ENCODE assay signal across 25 cellular contexts in the genomic region with DNA sequence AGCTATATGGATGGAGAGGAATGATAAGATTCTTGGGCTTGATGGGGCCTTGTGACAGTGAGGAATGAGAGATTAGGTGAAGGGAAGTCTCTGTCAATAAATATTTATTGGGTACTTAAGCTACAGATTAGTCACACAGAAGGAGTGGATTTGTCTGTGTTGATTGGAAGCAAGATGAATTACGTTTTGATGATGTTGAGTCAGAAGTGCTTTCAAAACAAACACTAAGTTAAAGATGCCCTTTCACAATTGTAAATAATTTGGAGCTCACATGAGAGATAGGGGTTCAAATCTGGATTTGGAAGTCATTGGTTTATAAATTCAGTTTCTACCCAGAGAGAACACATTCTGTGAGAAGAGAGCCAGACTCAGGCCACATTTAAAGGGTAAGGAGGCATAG.
DNase-seq lines count a peak whose midpoint lies in the region; ATAC-seq lines count a peak whose summit lies in the region.
"Had no signal": no experiment of that assay in that cellular context is flagged by ENCODE, and none has a peak within 500 bp of the region (broad histone marks: within the 10 kb centered on the region; RNA-seq: fewer than 3 reads in every experiment).

No MANE protein-coding gene starts in this region.

- ATAC-seq in Right ventricle myocardium inferior = no peak
- ATAC-seq: GM12878, K562, Panc1 had no signal

- intact Hi-C loops in Right ventricle myocardium inferior (cut with DNase I) = no loop called here

- peak overlapping the region; percentile 52 for H3K27ac ChIP-seq in epithelial cell of prostate
- H3K27ac ChIP-seq: BLaER1, GM23248, RWPE1 had no signal

- DNase-seq in A172 (ENCODE audit: low spot score) (peak; percentile 4), M059J (ENCODE audit: low read depth) (peak; percentile 44), epithelial cell of prostate (ENCODE audit: low read depth, low spot score) (peak; percentile 29), renal cortical epithelial cell (ENCODE audit: low read depth) (peak; percentile 9), Right ventricle myocardium inferior (ENCODE audit: missing footprints) (no peak), NCI-H524 (lab: John Stamatoyannopoulos, UW) (no peak)
- no peak for DNase-seq in stimulated activated CD4-positive, alpha-beta T cell treated with anti-CD3 and anti-CD28 coated beads, Interleukin-4, amount 100 ng/mL, for 4 hours
- DNase-seq: CD4-positive, CD25-positive, alpha-beta regulatory T cell; EL; GDM1; GM23248; H7; Kasumi-1; MG63; NCI-H1105 treated with DMSO at 0.1 percent for 48 hours; NCI-H146; NCI-H2029; NCI-H446 treated with DMSO at 0.1 percent for 48 hours; NCI-H774; SHP77 treated with DMSO at 0.1 percent for 48 hours had no signal

Comparison
In these comparisons a context has a peak if more than half of its experiments do, and no peak if none do; other contexts are left out.
1. DNase-seq: peak in A172 (single experiment), M059J (single experiment), epithelial cell of prostate (single experiment) and renal cortical epithelial cell (single experiment); none in Right ventricle myocardium inferior (single experiment), stimulated activated CD4-positive, alpha-beta T cell treated with anti-CD3 and anti-CD28 coated beads, Interleukin-4, amount 100 ng/mL, for 4 hours (0 of 2) and NCI-H524 (0 of 2).